In genomic region chr4:156971623-156972369, GRCh38 we compare ENCODE assay signal across 8 cellular contexts. TPM values are rescaled to one million over a fixed set of nuclear protein-coding genes. Genes with fewer than 3 reads are reported as not detected.
DNase-seq lines count a peak whose midpoint lies in the region; ATAC-seq and TF ChIP-seq lines count a peak whose summit lies in the region.

A gene with protein sequence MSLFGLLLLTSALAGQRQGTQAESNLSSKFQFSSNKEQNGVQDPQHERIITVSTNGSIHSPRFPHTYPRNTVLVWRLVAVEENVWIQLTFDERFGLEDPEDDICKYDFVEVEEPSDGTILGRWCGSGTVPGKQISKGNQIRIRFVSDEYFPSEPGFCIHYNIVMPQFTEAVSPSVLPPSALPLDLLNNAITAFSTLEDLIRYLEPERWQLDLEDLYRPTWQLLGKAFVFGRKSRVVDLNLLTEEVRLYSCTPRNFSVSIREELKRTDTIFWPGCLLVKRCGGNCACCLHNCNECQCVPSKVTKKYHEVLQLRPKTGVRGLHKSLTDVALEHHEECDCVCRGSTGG (minus strand): TSS chr4:156971799. CDS start chr4:156970903, 896 bp downstream.

- H3K27ac ChIP-seq in neural progenitor cell = no peak within 1 kb of the TSS

- H3K36me3 Mint-ChIP-seq in activated naive CD8-positive, alpha-beta T cell treated with anti-CD3 and anti-CD28 coated beads, Interleukin-2, amount 10 ng/mL, durations not matched to agents 7 days and 5 days = no peaks in the 10 kb centered on the region
- H3K36me3 Mint-ChIP-seq in glutamatergic neuron (ENCODE audit: unreplicated experiment) = no peaks in the 10 kb centered on the region
- peaks cover under 1% of the 10 kb centered on the region for H3K36me3 Mint-ChIP-seq in neural progenitor cell

- no peak within 1 kb of the TSS for H3K27ac Mint-ChIP-seq in activated naive CD8-positive, alpha-beta T cell treated with anti-CD3 and anti-CD28 coated beads, Interleukin-2, amount 10 ng/mL, durations not matched to agents 7 days and 5 days
- H3K27ac Mint-ChIP-seq in glutamatergic neuron (ENCODE audit: unreplicated experiment) (no peak within 1 kb of the TSS), neural progenitor cell (peak within 1 kb of the TSS; percentile 92)

- POLR2A ChIA-PET in activated naive CD8-positive, alpha-beta T cell treated with anti-CD3 and anti-CD28 coated beads, Interleukin-2, amount 10 ng/mL, durations not matched to agents 7 days and 5 days (lab: Charles Lee) = no interaction called here

- DNase-seq in stimulated activated CD4-positive, alpha-beta T cell treated with anti-CD3 and anti-CD28 coated beads, Interleukin-2, amount 100 ng/mL, for 24 hours = peak; percentile 6 to 16
- no peak for DNase-seq in stimulated activated CD4-positive, alpha-beta T cell treated with anti-CD3 and anti-CD28 coated beads, Interleukin-1b, Interleukin-23, amount 100 ng/mL, for 48 hours
- DNase-seq in NCI-H146 (lab: John Stamatoyannopoulos, UW) (peak; percentile 76), glutamatergic neuron (peak; percentile 63), neural progenitor cell (ENCODE audit: low spot score) (peak; percentile 92)
- DNase-seq in activated naive CD8-positive, alpha-beta T cell treated with anti-CD3 and anti-CD28 coated beads, Interleukin-2, amount 10 ng/mL, durations not matched to agents 7 days and 5 days = peak; percentile 34
- no peak for DNase-seq in activated effector memory CD4-positive, alpha-beta T cell treated with Interleukin-2 at 50 U/mL for 16 hours

- H4K20me1 ChIP-seq in neural progenitor cell (ENCODE audit: low read depth) = peaks cover 8% of the 10 kb centered on the region

- peaks cover 3% of the 10 kb centered on the region for H3K9me3 Mint-ChIP-seq in activated naive CD8-positive, alpha-beta T cell treated with anti-CD3 and anti-CD28 coated beads, Interleukin-2, amount 10 ng/mL, durations not matched to agents 7 days and 5 days
- H3K9me3 Mint-ChIP-seq in glutamatergic neuron (ENCODE audit: unreplicated experiment) (peaks cover 2% of the 10 kb centered on the region), neural progenitor cell (peaks cover 7% of the 10 kb centered on the region)

- H2AFZ ChIP-seq in neural progenitor cell (replicated peaks) = peak within 1 kb of the TSS; percentile 97

- peaks cover 44% of the 10 kb centered on the region for H3K27me3 Mint-ChIP-seq in activated naive CD8-positive, alpha-beta T cell treated with anti-CD3 and anti-CD28 coated beads, Interleukin-2, amount 10 ng/mL, durations not matched to agents 7 days and 5 days
- peaks cover 6% of the 10 kb centered on the region for H3K27me3 Mint-ChIP-seq in glutamatergic neuron (ENCODE audit: unreplicated experiment)
- peaks cover 2% of the 10 kb centered on the region for H3K27me3 Mint-ChIP-seq in neural progenitor cell (ENCODE audit: insufficient read depth, low read depth)

- peaks cover 35% of the 10 kb centered on the region for H3K27me3 ChIP-seq in neural progenitor cell

- H3K4me1 ChIP-seq in neural progenitor cell = peaks cover 8% of the 10 kb centered on the region

- H3F3A ChIP-seq in neural progenitor cell (ENCODE audit: low read depth) = peaks cover 24% of the 10 kb centered on the region

- peak within 1 kb of the TSS; percentile 81 for H3K4me3 ChIP-seq in neural progenitor cell

- no peaks in the 10 kb centered on the region for H3K9me3 ChIP-seq in neural progenitor cell (ENCODE audit: low read depth)

- peaks cover 4% of the 10 kb centered on the region for H3K4me1 Mint-ChIP-seq in activated naive CD8-positive, alpha-beta T cell treated with anti-CD3 and anti-CD28 coated beads, Interleukin-2, amount 10 ng/mL, durations not matched to agents 7 days and 5 days
- H3K4me1 Mint-ChIP-seq in glutamatergic neuron (ENCODE audit: low read depth, unreplicated experiment) (peaks cover 2% of the 10 kb centered on the region), neural progenitor cell (peaks cover 52% of the 10 kb centered on the region)

- ATAC-seq in activated naive CD8-positive, alpha-beta T cell treated with anti-CD3 and anti-CD28 coated beads, Interleukin-2, amount 10 ng/mL, durations not matched to agents 7 days and 5 days (ENCODE audit: low read depth) = no peak
- no peak for ATAC-seq in GM21367 (IDR thresholded peaks at IDR 0.05; ENCODE audit: unreplicated experiment)

- TF ChIP-seq CTCF in glutamatergic neuron (IDR thresholded peaks at IDR 0.05; ENCODE audit: partially characterized antibody, unreplicated experiment) (no peak), neural progenitor cell (IDR thresholded peaks at IDR 0.05) (peak; percentile 57)

- H3K79me2 ChIP-seq in neural progenitor cell (ENCODE audit: low read depth) = no peaks in the 10 kb centered on the region

- H3K4me2 ChIP-seq in neural progenitor cell = peak within 1 kb of the TSS; percentile 91

- no peaks in the 10 kb centered on the region for H3K36me3 ChIP-seq in neural progenitor cell

- H3K4me3 Mint-ChIP-seq in activated naive CD8-positive, alpha-beta T cell treated with anti-CD3 and anti-CD28 coated beads, Interleukin-2, amount 10 ng/mL, durations not matched to agents 7 days and 5 days = peak within 1 kb of the TSS; percentile 47
- H3K4me3 Mint-ChIP-seq in glutamatergic neuron (ENCODE audit: unreplicated experiment) (peak within 1 kb of the TSS; percentile 78), neural progenitor cell (peak within 1 kb of the TSS; percentile 97)

- no peak within 1 kb of the TSS for H3K9ac ChIP-seq in neural progenitor cell

RNA-seq across cellular contexts. Expression of the gene that starts here (rescaled TPM):
- total RNA-seq in activated naive CD8-positive, alpha-beta T cell treated with anti-CD3 and anti-CD28 coated beads, Interleukin-2, amount 10 ng/mL, durations not matched to agents 7 days and 5 days = under 1 TPM in 1 of 2 experiments, not detected in 1; 0.11 TPM
- total RNA-seq in glutamatergic neuron (ENCODE audit: unreplicated experiment) (0.64 TPM), neural progenitor cell (ENCODE audit: low replicate concordance) (2.5 and 4.7 TPM in 2 replicates)

Comparison
In these comparisons a context has a peak if more than half of its experiments do, and no peak if none do; other contexts are left out.
1. DNase-seq: peak in stimulated activated CD4-positive, alpha-beta T cell treated with anti-CD3 and anti-CD28 coated beads, Interleukin-2, amount 100 ng/mL, for 24 hours (2 of 2), NCI-H146 (single experiment) and neural progenitor cell (single experiment); none in stimulated activated CD4-positive, alpha-beta T cell treated with anti-CD3 and anti-CD28 coated beads, Interleukin-1b, Interleukin-23, amount 100 ng/mL, for 48 hours (single experiment) and activated effector memory CD4-positive, alpha-beta T cell treated with Interleukin-2 at 50 U/mL for 16 hours (single experiment).
2. Peak in DNase-seq in activated naive CD8-positive, alpha-beta T cell treated with anti-CD3 and anti-CD28 coated beads, Interleukin-2, amount 10 ng/mL, durations not matched to agents 7 days and 5 days; RNA of the gene not detected or under 1 TPM.
3. Peak in DNase-seq in glutamatergic neuron; RNA of the gene not detected or under 1 TPM.
4. H3K4me3 Mint-ChIP-seq: peak in every context shown above with its lines; median percentile 97 in neural progenitor cell; 78 in glutamatergic neuron; 47 in activated naive CD8-positive, alpha-beta T cell treated with anti-CD3 and anti-CD28 coated beads, Interleukin-2, amount 10 ng/mL, durations not matched to agents 7 days and 5 days.